Comparison of ENCODE assay signal across 1 cellular context in the genomic region with DNA sequence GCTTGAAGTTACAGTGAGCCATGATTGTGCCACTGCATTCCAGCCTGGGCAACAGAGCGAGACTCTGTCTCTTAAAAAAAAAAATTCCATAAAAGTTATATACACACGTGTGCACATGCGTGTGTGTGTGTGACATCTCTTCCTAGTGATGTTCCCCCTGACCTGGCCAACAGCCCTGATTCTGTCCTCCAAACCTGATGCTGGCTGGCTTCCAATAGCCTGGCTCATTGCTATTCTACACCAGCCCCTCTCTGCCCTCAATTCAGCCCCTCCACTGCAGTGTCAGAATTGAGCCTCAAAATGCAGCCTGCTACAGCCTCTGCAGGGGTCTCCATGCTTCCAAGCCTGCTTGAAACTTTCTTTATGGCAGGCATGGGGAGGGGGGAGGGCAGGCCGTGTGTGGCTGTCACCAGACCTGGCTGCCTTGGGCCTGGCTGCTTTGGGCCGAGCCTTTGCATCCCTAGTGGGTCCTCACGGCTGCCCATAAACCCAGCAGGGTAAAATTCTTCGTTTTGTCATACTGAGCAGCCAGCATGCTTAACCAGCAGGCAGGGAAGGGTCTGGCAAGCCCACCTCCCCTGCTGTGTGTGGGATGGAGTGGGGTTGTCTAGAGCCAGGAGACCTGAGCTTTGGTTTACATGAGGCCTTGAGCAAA.
A peak's percentile ranks its signal among the peaks of the same experiment; 100 is the strongest.
TF ChIP-seq lines count a peak whose summit lies in the region.

No MANE protein-coding gene starts in this region.

TF ChIP-seq in HEK293, 187 proteins besides CTCF, POLR2A, EP300 and RAD21:
- TF ChIP-seq ZIC2 (tag by site-specific recombination; IDR thresholded peaks at IDR 0.05): peak; percentile 94
- no peak for TF ChIP-seq SALL2 (tag by site-specific recombination; IDR thresholded peaks at IDR 0.05; ENCODE audit: borderline replicate concordance)
